Comparison of ENCODE assay signal across 1 cellular context in the genomic region with DNA sequence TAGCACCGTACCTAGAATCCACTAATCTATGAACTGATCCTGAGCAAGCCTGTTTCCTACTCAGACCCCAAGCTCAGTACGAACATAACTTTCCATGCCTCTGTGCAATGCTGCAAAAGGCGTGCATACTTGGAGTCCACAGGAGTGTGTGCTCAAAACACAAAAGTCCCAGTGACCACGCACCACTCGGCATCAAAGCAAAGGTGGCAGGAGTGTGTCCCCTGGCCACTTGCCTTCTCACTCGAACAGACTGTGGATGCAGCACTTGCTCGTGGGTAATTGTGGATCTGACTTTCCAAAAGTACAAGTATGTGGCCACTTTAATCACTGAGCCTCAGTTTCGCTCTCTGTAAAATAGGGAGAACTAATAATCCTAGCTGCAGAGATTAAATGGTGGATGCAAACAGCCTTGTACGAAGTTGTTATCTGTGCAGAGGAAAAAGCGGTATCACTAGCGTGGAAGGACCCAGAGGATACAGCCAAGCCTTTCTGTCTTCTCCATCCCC.
TF ChIP-seq lines count a peak whose summit lies in the region.

No MANE protein-coding gene starts in this region.

TF ChIP-seq in GM23338, 12 proteins besides CTCF, POLR2A, EP300 and RAD21 (continued from another document):
- TF ChIP-seq, protein P1, sequence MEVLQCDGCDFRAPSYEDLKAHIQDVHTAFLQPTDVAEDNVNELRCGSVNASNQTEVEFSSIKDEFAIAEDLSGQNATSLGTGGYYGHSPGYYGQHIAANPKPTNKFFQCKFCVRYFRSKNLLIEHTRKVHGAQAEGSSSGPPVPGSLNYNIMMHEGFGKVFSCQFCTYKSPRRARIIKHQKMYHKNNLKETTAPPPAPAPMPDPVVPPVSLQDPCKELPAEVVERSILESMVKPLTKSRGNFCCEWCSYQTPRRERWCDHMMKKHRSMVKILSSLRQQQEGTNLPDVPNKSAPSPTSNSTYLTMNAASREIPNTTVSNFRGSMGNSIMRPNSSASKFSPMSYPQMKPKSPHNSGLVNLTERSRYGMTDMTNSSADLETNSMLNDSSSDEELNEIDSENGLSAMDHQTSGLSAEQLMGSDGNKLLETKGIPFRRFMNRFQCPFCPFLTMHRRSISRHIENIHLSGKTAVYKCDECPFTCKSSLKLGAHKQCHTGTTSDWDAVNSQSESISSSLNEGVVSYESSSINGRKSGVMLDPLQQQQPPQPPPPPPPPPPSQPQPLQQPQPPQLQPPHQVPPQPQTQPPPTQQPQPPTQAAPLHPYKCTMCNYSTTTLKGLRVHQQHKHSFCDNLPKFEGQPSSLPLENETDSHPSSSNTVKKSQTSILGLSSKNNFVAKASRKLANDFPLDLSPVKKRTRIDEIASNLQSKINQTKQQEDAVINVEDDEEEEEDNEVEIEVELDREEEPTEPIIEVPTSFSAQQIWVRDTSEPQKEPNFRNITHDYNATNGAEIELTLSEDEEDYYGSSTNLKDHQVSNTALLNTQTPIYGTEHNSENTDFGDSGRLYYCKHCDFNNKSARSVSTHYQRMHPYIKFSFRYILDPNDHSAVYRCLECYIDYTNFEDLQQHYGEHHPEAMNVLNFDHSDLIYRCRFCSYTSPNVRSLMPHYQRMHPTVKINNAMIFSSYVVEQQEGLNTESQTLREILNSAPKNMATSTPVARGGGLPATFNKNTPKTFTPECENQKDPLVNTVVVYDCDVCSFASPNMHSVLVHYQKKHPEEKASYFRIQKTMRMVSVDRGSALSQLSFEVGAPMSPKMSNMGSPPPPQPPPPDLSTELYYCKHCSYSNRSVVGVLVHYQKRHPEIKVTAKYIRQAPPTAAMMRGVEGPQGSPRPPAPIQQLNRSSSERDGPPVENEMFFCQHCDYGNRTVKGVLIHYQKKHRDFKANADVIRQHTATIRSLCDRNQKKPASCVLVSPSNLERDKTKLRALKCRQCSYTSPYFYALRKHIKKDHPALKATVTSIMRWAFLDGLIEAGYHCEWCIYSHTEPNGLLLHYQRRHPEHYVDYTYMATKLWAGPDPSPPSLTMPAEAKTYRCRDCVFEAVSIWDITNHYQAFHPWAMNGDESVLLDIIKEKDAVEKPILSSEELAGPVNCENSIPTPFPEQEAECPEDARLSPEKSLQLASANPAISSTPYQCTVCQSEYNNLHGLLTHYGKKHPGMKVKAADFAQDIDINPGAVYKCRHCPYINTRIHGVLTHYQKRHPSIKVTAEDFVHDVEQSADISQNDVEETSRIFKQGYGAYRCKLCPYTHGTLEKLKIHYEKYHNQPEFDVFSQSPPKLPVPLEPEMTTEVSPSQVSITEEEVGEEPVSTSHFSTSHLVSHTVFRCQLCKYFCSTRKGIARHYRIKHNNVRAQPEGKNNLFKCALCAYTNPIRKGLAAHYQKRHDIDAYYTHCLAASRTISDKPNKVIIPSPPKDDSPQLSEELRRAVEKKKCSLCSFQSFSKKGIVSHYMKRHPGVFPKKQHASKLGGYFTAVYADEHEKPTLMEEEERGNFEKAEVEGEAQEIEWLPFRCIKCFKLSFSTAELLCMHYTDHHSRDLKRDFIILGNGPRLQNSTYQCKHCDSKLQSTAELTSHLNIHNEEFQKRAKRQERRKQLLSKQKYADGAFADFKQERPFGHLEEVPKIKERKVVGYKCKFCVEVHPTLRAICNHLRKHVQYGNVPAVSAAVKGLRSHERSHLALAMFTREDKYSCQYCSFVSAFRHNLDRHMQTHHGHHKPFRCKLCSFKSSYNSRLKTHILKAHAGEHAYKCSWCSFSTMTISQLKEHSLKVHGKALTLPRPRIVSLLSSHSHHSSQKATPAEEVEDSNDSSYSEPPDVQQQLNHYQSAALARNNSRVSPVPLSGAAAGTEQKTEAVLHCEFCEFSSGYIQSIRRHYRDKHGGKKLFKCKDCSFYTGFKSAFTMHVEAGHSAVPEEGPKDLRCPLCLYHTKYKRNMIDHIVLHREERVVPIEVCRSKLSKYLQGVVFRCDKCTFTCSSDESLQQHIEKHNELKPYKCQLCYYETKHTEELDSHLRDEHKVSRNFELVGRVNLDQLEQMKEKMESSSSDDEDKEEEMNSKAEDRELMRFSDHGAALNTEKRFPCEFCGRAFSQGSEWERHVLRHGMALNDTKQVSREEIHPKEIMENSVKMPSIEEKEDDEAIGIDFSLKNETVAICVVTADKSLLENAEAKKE (CRISPR knock-in tag; IDR thresholded peaks at IDR 0.05), result no peak
- TF ChIP-seq JUNB (IDR thresholded peaks at IDR 0.05; ENCODE audit: unreplicated experiment) (no peak), EZH2 (IDR thresholded peaks at IDR 0.05; ENCODE audit: low read depth, unreplicated experiment) (no peak), ZNF331 (CRISPR knock-in tag; IDR thresholded peaks at IDR 0.05; ENCODE audit: low read depth) (no peak), STAT1 (IDR thresholded peaks at IDR 0.05; ENCODE audit: unreplicated experiment) (no peak), ZNF114 (CRISPR knock-in tag; IDR thresholded peaks at IDR 0.05) (no peak), POLR2AphosphoS5 (IDR thresholded peaks at IDR 0.05; ENCODE audit: low read depth) (no peak), CREB1 (CRISPR knock-in tag; IDR thresholded peaks at IDR 0.05; ENCODE audit: low read depth) (no peak), NANOG (IDR thresholded peaks at IDR 0.05; ENCODE audit: borderline replicate concordance) (no peak)
- TF ChIP-seq, protein P2, sequence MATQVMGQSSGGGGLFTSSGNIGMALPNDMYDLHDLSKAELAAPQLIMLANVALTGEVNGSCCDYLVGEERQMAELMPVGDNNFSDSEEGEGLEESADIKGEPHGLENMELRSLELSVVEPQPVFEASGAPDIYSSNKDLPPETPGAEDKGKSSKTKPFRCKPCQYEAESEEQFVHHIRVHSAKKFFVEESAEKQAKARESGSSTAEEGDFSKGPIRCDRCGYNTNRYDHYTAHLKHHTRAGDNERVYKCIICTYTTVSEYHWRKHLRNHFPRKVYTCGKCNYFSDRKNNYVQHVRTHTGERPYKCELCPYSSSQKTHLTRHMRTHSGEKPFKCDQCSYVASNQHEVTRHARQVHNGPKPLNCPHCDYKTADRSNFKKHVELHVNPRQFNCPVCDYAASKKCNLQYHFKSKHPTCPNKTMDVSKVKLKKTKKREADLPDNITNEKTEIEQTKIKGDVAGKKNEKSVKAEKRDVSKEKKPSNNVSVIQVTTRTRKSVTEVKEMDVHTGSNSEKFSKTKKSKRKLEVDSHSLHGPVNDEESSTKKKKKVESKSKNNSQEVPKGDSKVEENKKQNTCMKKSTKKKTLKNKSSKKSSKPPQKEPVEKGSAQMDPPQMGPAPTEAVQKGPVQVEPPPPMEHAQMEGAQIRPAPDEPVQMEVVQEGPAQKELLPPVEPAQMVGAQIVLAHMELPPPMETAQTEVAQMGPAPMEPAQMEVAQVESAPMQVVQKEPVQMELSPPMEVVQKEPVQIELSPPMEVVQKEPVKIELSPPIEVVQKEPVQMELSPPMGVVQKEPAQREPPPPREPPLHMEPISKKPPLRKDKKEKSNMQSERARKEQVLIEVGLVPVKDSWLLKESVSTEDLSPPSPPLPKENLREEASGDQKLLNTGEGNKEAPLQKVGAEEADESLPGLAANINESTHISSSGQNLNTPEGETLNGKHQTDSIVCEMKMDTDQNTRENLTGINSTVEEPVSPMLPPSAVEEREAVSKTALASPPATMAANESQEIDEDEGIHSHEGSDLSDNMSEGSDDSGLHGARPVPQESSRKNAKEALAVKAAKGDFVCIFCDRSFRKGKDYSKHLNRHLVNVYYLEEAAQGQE (IDR thresholded peaks at IDR 0.05; ENCODE audit: unreplicated experiment), result no peak
- TF ChIP-seq, protein P3, sequence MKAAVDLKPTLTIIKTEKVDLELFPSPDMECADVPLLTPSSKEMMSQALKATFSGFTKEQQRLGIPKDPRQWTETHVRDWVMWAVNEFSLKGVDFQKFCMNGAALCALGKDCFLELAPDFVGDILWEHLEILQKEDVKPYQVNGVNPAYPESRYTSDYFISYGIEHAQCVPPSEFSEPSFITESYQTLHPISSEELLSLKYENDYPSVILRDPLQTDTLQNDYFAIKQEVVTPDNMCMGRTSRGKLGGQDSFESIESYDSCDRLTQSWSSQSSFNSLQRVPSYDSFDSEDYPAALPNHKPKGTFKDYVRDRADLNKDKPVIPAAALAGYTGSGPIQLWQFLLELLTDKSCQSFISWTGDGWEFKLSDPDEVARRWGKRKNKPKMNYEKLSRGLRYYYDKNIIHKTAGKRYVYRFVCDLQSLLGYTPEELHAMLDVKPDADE (IDR thresholded peaks at IDR 0.05), result no peak
